26 cellular contexts compared by ENCODE assay signal in genomic region chr13:99876651-99877050, GRCh38.
"Had no signal": no experiment of that assay in that cellular context is flagged by ENCODE, and none has a peak within 500 bp of the region (broad histone marks: within the 10 kb centered on the region; RNA-seq: fewer than 3 reads in every experiment).

No MANE protein-coding gene starts in this region.

- ATAC-seq: activated CD4-positive, alpha-beta T cell treated with anti-CD3 and anti-CD28 coated beads for 36 hours; activated CD4-positive, CD25-positive, alpha-beta regulatory T cell treated with anti-CD3 and anti-CD28 coated beads, Interleukin-2, amount 50 U/mL, for 24 hours; activated CD8-positive, alpha-beta T cell treated with anti-CD3 and anti-CD28 coated beads, Interleukin-2, amount 10 ng/mL, durations not matched to agents 7 days and 5 days had no signal

- H3K27ac Mint-ChIP-seq: activated CD4-positive, alpha-beta T cell treated with anti-CD3 and anti-CD28 coated beads for 36 hours; activated CD4-positive, alpha-beta T cell treated with anti-CD3 and anti-CD28 coated beads, Interleukin-2, amount 10 ng/mL, durations not matched to agents 7 days and 5 days; activated CD8-positive, alpha-beta T cell treated with anti-CD3 and anti-CD28 coated beads, Interleukin-2, amount 10 ng/mL, durations not matched to agents 7 days and 5 days; activated naive CD4-positive, alpha-beta T cell treated with anti-CD3 and anti-CD28 coated beads, Interleukin-2, amount 50 U/mL, for 24 hours; activated naive CD8-positive, alpha-beta T cell treated with anti-CD3 and anti-CD28 coated beads, Interleukin-2, amount 10 ng/mL, durations not matched to agents 7 days and 5 days; activated T-cell treated with anti-CD3 and anti-CD28 coated beads, Interleukin-2, amount 50 U/mL, for 24 hours; activated T-helper 2 cell treated with anti-CD3 and anti-CD28 coated beads, Interferon-gamma antibody, Interleukin-2, Interleukin-4, amounts not matched to agents 10 μg/mL and 5 μg/mL and 100 μg/mL, durations not matched to agents 14 hours and 24 hours and 36 hours; T-helper 1 cell treated with Interleukin-12 subunit alpha and Interleukin-12 subunit beta and Interleukin-4 antibody, amounts not matched to agents 30 μg/mL and 1 μg/mL, for 36 hours; T-helper 2 cell treated with Interferon-gamma antibody and Interleukin-4, amounts not matched to agents 5 μg/mL and 100 μg/mL, for 36 hours had no signal

- H3K4me1 Mint-ChIP-seq: activated CD4-positive, alpha-beta T cell treated with anti-CD3 and anti-CD28 coated beads for 36 hours; activated CD4-positive, alpha-beta T cell treated with anti-CD3 and anti-CD28 coated beads, Interleukin-2, amount 10 ng/mL, durations not matched to agents 7 days and 5 days; activated naive CD4-positive, alpha-beta T cell treated with anti-CD3 and anti-CD28 coated beads, Interleukin-2, amount 50 U/mL, for 24 hours; central memory CD8-positive, alpha-beta T cell had no signal

- H3K9me3 ChIP-seq: ascending aorta, SJCRH30 had no signal

- H3K4me3 ChIP-seq: ascending aorta, cardiac muscle cell, coronary artery, SJCRH30, SK-N-MC had no signal

- H3K36me3 ChIP-seq: ascending aorta, cardiac muscle cell, SJCRH30 had no signal

- H3K27me3 ChIP-seq: ascending aorta, cardiac muscle cell, SJCRH30 had no signal

- H3K9me3 Mint-ChIP-seq: activated CD4-positive, alpha-beta T cell treated with anti-CD3 and anti-CD28 coated beads, Interleukin-2, amount 10 ng/mL, durations not matched to agents 7 days and 5 days; activated naive CD4-positive, alpha-beta T cell treated with anti-CD3 and anti-CD28 coated beads, Interleukin-2, amount 50 U/mL, for 24 hours; activated naive CD8-positive, alpha-beta T cell treated with anti-CD3 and anti-CD28 coated beads, Interleukin-2, amount 10 ng/mL, durations not matched to agents 7 days and 5 days; activated T-cell treated with anti-CD3 and anti-CD28 coated beads, Interleukin-2, amount 50 U/mL, for 24 hours; activated T-helper 2 cell treated with anti-CD3 and anti-CD28 coated beads, Interferon-gamma antibody, Interleukin-2, Interleukin-4, amounts not matched to agents 10 μg/mL and 5 μg/mL and 100 μg/mL, durations not matched to agents 14 hours and 24 hours and 36 hours; central memory CD8-positive, alpha-beta T cell; T-helper 1 cell treated with Interleukin-12 subunit alpha and Interleukin-12 subunit beta and Interleukin-4 antibody, amounts not matched to agents 30 μg/mL and 1 μg/mL, for 36 hours; T-helper 2 cell treated with Interferon-gamma antibody and Interleukin-4, amounts not matched to agents 5 μg/mL and 100 μg/mL, for 36 hours had no signal

- H3K4me3 Mint-ChIP-seq: activated CD4-positive, alpha-beta T cell treated with anti-CD3 and anti-CD28 coated beads for 36 hours; activated CD4-positive, alpha-beta T cell treated with anti-CD3 and anti-CD28 coated beads, Interleukin-2, amount 10 ng/mL, durations not matched to agents 7 days and 5 days; activated CD8-positive, alpha-beta T cell treated with anti-CD3 and anti-CD28 coated beads, Interleukin-2, amount 10 ng/mL, durations not matched to agents 7 days and 5 days; activated naive CD4-positive, alpha-beta T cell treated with anti-CD3 and anti-CD28 coated beads, Interleukin-2, amount 50 U/mL, for 24 hours; activated naive CD8-positive, alpha-beta T cell treated with anti-CD3 and anti-CD28 coated beads, Interleukin-2, amount 10 ng/mL, durations not matched to agents 7 days and 5 days; activated T-cell treated with anti-CD3 and anti-CD28 coated beads, Interleukin-2, amount 50 U/mL, for 24 hours; central memory CD8-positive, alpha-beta T cell; T-helper 1 cell treated with Interleukin-12 subunit alpha and Interleukin-12 subunit beta and Interleukin-4 antibody, amounts not matched to agents 30 μg/mL and 1 μg/mL, for 36 hours; T-helper 2 cell treated with Interferon-gamma antibody and Interleukin-4, amounts not matched to agents 5 μg/mL and 100 μg/mL, for 36 hours had no signal

- H3K27ac ChIP-seq: ascending aorta, cardiac muscle cell, coronary artery, SJCRH30, SK-N-MC had no signal

- H3K36me3 Mint-ChIP-seq: activated naive CD8-positive, alpha-beta T cell treated with anti-CD3 and anti-CD28 coated beads, Interleukin-2, amount 10 ng/mL, durations not matched to agents 7 days and 5 days had no signal

- H3K27me3 Mint-ChIP-seq: activated CD4-positive, alpha-beta T cell treated with anti-CD3 and anti-CD28 coated beads for 36 hours; activated CD4-positive, alpha-beta T cell treated with anti-CD3 and anti-CD28 coated beads, Interleukin-2, amount 10 ng/mL, durations not matched to agents 7 days and 5 days; activated naive CD4-positive, alpha-beta T cell treated with anti-CD3 and anti-CD28 coated beads, Interleukin-2, amount 50 U/mL, for 24 hours; activated T-cell treated with anti-CD3 and anti-CD28 coated beads, Interleukin-2, amount 50 U/mL, for 24 hours; central memory CD8-positive, alpha-beta T cell had no signal

- DNase-seq: activated CD4-positive, alpha-beta T cell treated with anti-CD3 and anti-CD28 coated beads for 36 hours; activated CD4-positive, alpha-beta T cell treated with anti-CD3 and anti-CD28 coated beads, Interleukin-2, amount 10 ng/mL, durations not matched to agents 7 days and 5 days; activated CD4-positive, alpha-beta T cell treated with anti-CD3 and anti-CD28 coated beads, Interleukin-2, amount 50 U/mL, for 48 hours; activated CD8-positive, alpha-beta T cell treated with anti-CD3 and anti-CD28 coated beads, Interleukin-2, amount 10 ng/mL, durations not matched to agents 7 days and 5 days; activated gamma-delta T cell; activated naive CD4-positive, alpha-beta T cell treated with Interleukin-2 at 50 U/mL for 16 hours; activated naive CD8-positive, alpha-beta T cell treated with anti-CD3 and anti-CD28 coated beads, Interleukin-2, amount 10 ng/mL, durations not matched to agents 7 days and 5 days; activated T-cell treated with anti-CD3 and anti-CD28 coated beads, Interleukin-2, amount 50 U/mL, for 24 hours; amygdala; NCI-H1436 treated with DMSO at 0.1 percent for 48 hours; NCI-H1694 treated with DMSO at 0.1 percent for 48 hours; NCI-H2029; NCI-H345; NCI-H524 treated with DMSO at 0.1 percent for 48 hours; SHP77; SJCRH30 had no signal

- H3K4me1 ChIP-seq: ascending aorta, SJCRH30 had no signal
